Comparison of ENCODE assay signal across 18 cellular contexts in the genomic region with DNA sequence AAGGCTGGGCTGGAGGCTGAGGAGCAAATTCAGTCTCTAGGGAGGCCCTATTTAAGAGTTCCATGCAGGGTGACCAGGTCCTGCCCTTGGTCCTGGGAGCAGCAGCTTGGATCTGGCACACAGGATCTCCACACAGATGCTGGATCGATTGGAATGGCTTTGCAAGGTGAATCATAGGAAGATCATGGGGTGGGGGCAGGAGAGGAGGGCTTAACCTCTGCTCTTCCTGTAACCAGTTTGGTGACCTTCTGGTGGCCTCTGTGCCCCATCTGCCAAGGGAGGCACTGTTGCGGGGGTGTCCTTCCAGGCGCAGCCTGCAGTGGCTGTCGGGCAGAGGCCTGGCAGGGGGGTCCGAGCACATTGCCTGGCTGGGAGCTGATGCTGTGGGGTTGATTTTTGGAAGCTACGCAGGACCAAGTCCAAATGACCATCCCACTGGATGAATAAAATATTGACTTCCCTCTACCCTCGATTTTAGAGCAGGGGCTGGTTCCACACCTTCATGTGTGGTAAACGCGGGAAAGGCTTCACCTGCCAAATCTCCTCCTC.
"Had no signal": no experiment of that assay in that cellular context is flagged by ENCODE, and none has a peak within 500 bp of the region (broad histone marks: within the 10 kb centered on the region; RNA-seq: fewer than 3 reads in every experiment).

No MANE protein-coding gene starts in this region.

- H3K79me2 ChIP-seq: hepatocyte had no signal

- DNase-seq: activated CD4-positive, alpha-beta memory T cell treated with anti-CD3 and anti-CD28 coated beads for 36 hours; activated CD4-positive, alpha-beta T cell treated with anti-CD3 and anti-CD28 coated beads for 4 hours; activated naive CD8-positive, alpha-beta T cell treated with anti-CD3 and anti-CD28 coated beads for 36 hours; activated T-cell treated with anti-CD3 and anti-CD28 coated beads, Interleukin-2, amount 50 U/mL, for 4 hours; amniotic stem cell; effector memory CD8-positive, alpha-beta T cell; foreskin fibroblast; left colon; lower lobe of right lung; natural killer cell; nucleus accumbens; stimulated activated CD4-positive, alpha-beta T cell treated with anti-CD3 and anti-CD28 coated beads, Interleukin-12 subunit alpha, Interleukin-12 subunit beta, amount 100 ng/mL, for 4 hours; stimulated activated CD4-positive, alpha-beta T cell treated with anti-CD3 and anti-CD28 coated beads, Interleukin-1b, Interleukin-23, amount 100 ng/mL, for 48 hours; stimulated activated CD8-positive, alpha-beta memory T cell treated with anti-CD3 and anti-CD28 coated beads, Interleukin-4, amount 100 ng/mL, for 48 hours; stimulated activated naive CD4-positive, alpha-beta T cell; thyroid gland; uterus had no signal

- H3K27ac ChIP-seq: hepatocyte, lower lobe of right lung, thyroid gland, uterus had no signal

- H3K27me3 ChIP-seq: hepatocyte, thyroid gland, uterus had no signal

- H3K4me3 ChIP-seq: hepatocyte, lower lobe of right lung, thyroid gland, uterus had no signal

- H3K9me3 ChIP-seq: lower lobe of right lung, thyroid gland, uterus had no signal

- H2AFZ ChIP-seq: hepatocyte had no signal

- H3K36me3 ChIP-seq: lower lobe of right lung, thyroid gland, uterus had no signal

- H3K4me1 ChIP-seq: lower lobe of right lung, thyroid gland, uterus had no signal

- H3K4me2 ChIP-seq: hepatocyte had no signal

- ATAC-seq: activated T-cell treated with anti-CD3 and anti-CD28 coated beads, Interleukin-2, amount 50 U/mL, for 4 hours; effector memory CD8-positive, alpha-beta T cell; left colon; lower lobe of right lung; natural killer cell had no signal
